Comparison of ENCODE assay signal across 31 cellular contexts in genomic region chr12:89619764-89620163, GRCh38.
"Had no signal": no experiment of that assay in that cellular context is flagged by ENCODE, and none has a peak within 500 bp of the region (broad histone marks: within the 10 kb centered on the region; RNA-seq: fewer than 3 reads in every experiment).

No MANE protein-coding gene starts in this region.

- H3K4me3 ChIP-seq: hepatocyte, left lung, lower lobe of right lung, neural progenitor cell, right atrium auricular region, skin epidermis, stomach, testis, thyroid gland, transverse colon, upper lobe of left lung, vagina had no signal

- H3K36me3 Mint-ChIP-seq: natural killer cell had no signal

- H3K4me1 ChIP-seq: left lung, lower lobe of right lung, neural progenitor cell, parathyroid adenoma, right atrium auricular region, stomach, testis, thyroid gland, transverse colon, upper lobe of left lung, vagina had no signal

- ATAC-seq: left colon; left lung; lower lobe of right lung; sciatic nerve; stimulated activated naive B cell treated with anti-CD40 and anti-IgM and Interleukin-4, amounts not matched to agents 10 μg/mL and 1 μg/mL and 100 μg/mL, for 72 hours; stimulated activated naive CD8-positive, alpha-beta T cell treated with anti-CD3 and anti-CD28 coated beads, Interleukin-15, Interleukin-2, amounts not matched to agents 100 U/mL and 50 U/mL, for 24 hours had no signal

- H3K27me3 Mint-ChIP-seq: naive B cell; stimulated activated naive B cell treated with anti-CD40 and anti-IgM and Interleukin-4, amounts not matched to agents 10 μg/mL and 1 μg/mL and 100 μg/mL, for 72 hours had no signal

- H3K4me1 Mint-ChIP-seq: mesothelial cell of epicardium, neural progenitor cell had no signal

- H3K4me3 Mint-ChIP-seq: mesothelial cell of epicardium; naive B cell; natural killer cell; nephron progenitor cell; neural progenitor cell; stimulated activated naive B cell treated with anti-CD40 and anti-IgM and Interleukin-4, amounts not matched to agents 10 μg/mL and 1 μg/mL and 100 μg/mL, for 72 hours had no signal

- H3K36me3 ChIP-seq: right atrium auricular region, thyroid gland had no signal

- H2AFZ ChIP-seq: hepatocyte, neural progenitor cell, parathyroid adenoma had no signal

- FAIRE-seq: keratinocyte had no signal

- H3K9ac ChIP-seq: neural progenitor cell, parathyroid adenoma had no signal

- H3K27ac Mint-ChIP-seq: mesothelial cell of epicardium, nephron progenitor cell, neural progenitor cell had no signal

- DNase-seq: kidney glomerular epithelial cell; left colon; left lung; lower lobe of right lung; mammary epithelial cell; mesendoderm; naive B cell; natural killer cell; nephron progenitor cell; occipital lobe; stimulated activated CD4-positive, alpha-beta T cell treated with anti-CD3 and anti-CD28 coated beads, Interleukin-12 subunit alpha, Interleukin-12 subunit beta, amount 100 ng/mL, for 4 hours; stimulated activated CD4-positive, alpha-beta T cell treated with anti-CD3 and anti-CD28 coated beads, Interleukin-15, amount 100 ng/mL, for 24 hours; stimulated activated CD4-positive, alpha-beta T cell treated with anti-CD3 and anti-CD28 coated beads, Interleukin-2, amount 100 ng/mL, for 24 hours; stimulated activated CD4-positive, alpha-beta T cell treated with anti-CD3 and anti-CD28 coated beads, Interleukin-4, amount 100 ng/mL, for 1 hour; stimulated activated naive B cell treated with anti-CD40 and anti-IgM and Interleukin-4, amounts not matched to agents 10 μg/mL and 1 μg/mL and 100 μg/mL, for 72 hours; stimulated activated naive CD8-positive, alpha-beta T cell treated with anti-CD3 and anti-CD28 coated beads, Interleukin-15, Interleukin-2, amounts not matched to agents 100 U/mL and 50 U/mL, for 24 hours; stomach; testis; thyroid gland; transverse colon; upper lobe of left lung had no signal

- H3K9me3 ChIP-seq: left lung, lower lobe of right lung, neutrophil, right atrium auricular region, stomach, testis, thyroid gland, transverse colon, upper lobe of left lung, vagina had no signal

- H3K4me2 ChIP-seq: hepatocyte, neural progenitor cell had no signal

- H3K27ac ChIP-seq: hepatocyte, left lung, lower lobe of right lung, neural progenitor cell, neutrophil, parathyroid adenoma, right atrium auricular region, skin epidermis, stomach, testis, thyroid gland, transverse colon, upper lobe of left lung, vagina had no signal

- H3K9me3 Mint-ChIP-seq: mesothelial cell of epicardium; naive B cell; natural killer cell; nephron progenitor cell; neural progenitor cell; stimulated activated naive B cell treated with anti-CD40 and anti-IgM and Interleukin-4, amounts not matched to agents 10 μg/mL and 1 μg/mL and 100 μg/mL, for 72 hours had no signal

- H3K27me3 ChIP-seq: hepatocyte, left lung, neural progenitor cell, neutrophil, right atrium auricular region, stomach, testis, thyroid gland, transverse colon, upper lobe of left lung, vagina had no signal
